In the genomic region with DNA sequence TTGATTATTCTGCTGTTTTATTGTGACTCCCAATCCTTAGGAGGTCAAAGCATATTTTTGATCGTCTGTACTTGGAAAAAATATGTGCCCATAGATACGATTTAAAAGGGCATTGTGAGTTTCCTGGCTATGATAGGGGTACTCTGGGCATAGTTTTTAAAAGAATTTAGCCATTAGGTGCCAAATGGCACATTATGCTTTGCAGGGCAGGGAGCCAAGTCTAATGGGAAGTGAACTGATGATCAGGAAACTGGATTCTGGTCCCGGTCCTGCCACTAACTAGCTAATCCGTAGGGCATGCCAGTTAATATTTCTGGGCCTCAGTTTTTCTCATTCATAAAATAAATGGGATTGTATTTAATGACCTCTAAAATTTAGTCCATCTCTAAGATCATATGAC, we compare ENCODE assay signal across 14 cellular contexts.
DNase-seq lines count a peak whose midpoint lies in the region; ATAC-seq, FAIRE-seq and TF ChIP-seq lines count a peak whose summit lies in the region.
"Had no signal": no experiment of that assay in that cellular context is flagged by ENCODE, and none has a peak within 500 bp of the region (broad histone marks: within the 10 kb centered on the region; RNA-seq: fewer than 3 reads in every experiment).

No MANE protein-coding gene starts in this region.

- no peaks in the 10 kb centered on the region for H3K27me3 ChIP-seq in SK-N-SH (ENCODE audit: insufficient read depth)
- H3K27me3 ChIP-seq in rectal smooth muscle tissue (ENCODE audit: control insufficient read depth, insufficient read depth, low read length) = no peaks in the 10 kb centered on the region

- H3K9me3 ChIP-seq in SK-N-SH = no peaks in the 10 kb centered on the region
- H3K9me3 ChIP-seq in kidney (ENCODE audit: control insufficient read depth in 1 of 2, low read length in 2 of 2) = no peaks in the 10 kb centered on the region
- H3K9me3 ChIP-seq: BE2C had no signal

- 20% methylated on average over 4 of the region's 4 CpGs for WGBS in SK-N-SH (ENCODE audit: low lambda C conversion rate)

- intact Hi-C loops in kidney (cut with DNase I) = no loop called here

- H3F3A ChIP-seq in SK-N-SH (replicated peaks; ENCODE audit: insufficient read depth) = peaks cover 47% of the 10 kb centered on the region

- peak overlapping the region; percentile 77 to 86 for H3K27ac ChIP-seq in SK-N-SH (ENCODE audit: low read depth in 2 of 2, low read length in 1 of 2)
- peak overlapping the region; percentile 89 for H3K27ac ChIP-seq in rectal smooth muscle tissue (ENCODE audit: low read depth, low read length)
- H3K27ac ChIP-seq in kidney (ENCODE audit: low read depth in 2 of 2, low read length in 2 of 2) = no peak overlapping the region
- no peak overlapping the region for H3K27ac ChIP-seq in caudate nucleus (ENCODE audit: low read depth, low read length)
- H3K27ac ChIP-seq: KMS-11 had no signal

- H3K36me3 ChIP-seq in SK-N-SH (replicated peaks in 1 of 2; ENCODE audit: control insufficient read depth in 1 of 2, insufficient read depth in 2 of 2, low read length in 1 of 2) (peaks cover 0 to 18% of the 10 kb centered on the region in 2 experiments), rectal smooth muscle tissue (ENCODE audit: control insufficient read depth, insufficient read depth, low read length) (no peaks in the 10 kb centered on the region), kidney (ENCODE audit: control insufficient read depth in 1 of 2, insufficient read depth in 2 of 2, low read length in 2 of 2) (no peaks in the 10 kb centered on the region)
- H3K36me3 ChIP-seq: BE2C had no signal

- no peak overlapping the region for H2AFZ ChIP-seq in SK-N-SH (ENCODE audit: low read depth)

- POLR2A ChIA-PET in SK-N-SH (lab: Yijun Ruan, JAX) = no interaction called here

- CTCF ChIA-PET in SK-N-SH (lab: Yijun Ruan, JAX) = no interaction called here

- H3K4me3 ChIP-seq in AG09309 (ENCODE audit: control insufficient read depth, low read depth, low read length) = peak overlapping the region; percentile 46
- H3K4me3 ChIP-seq in SK-N-SH (ENCODE audit: low read depth in 2 of 2, low read length in 1 of 2) = peak overlapping the region; percentile 68 to 72
- peak overlapping the region; percentile 90 for H3K4me3 ChIP-seq in fibroblast of mammary gland (ENCODE audit: control insufficient read depth, low read depth, low read length)
- H3K4me3 ChIP-seq in rectal smooth muscle tissue (ENCODE audit: low read length) = peak overlapping the region; percentile 39
- H3K4me3 ChIP-seq in kidney (ENCODE audit: low read length in 2 of 2) = no peak overlapping the region

- 0 out of 4 replicates have a peak, but pooled peaks of 1 of the 2 experiments have one; percentile 14 for TF ChIP-seq EP300 in SK-N-SH (IDR thresholded peaks at IDR 0.05; ENCODE audit: borderline replicate concordance in 1 of 2, low read depth in 1 of 2, low read length in 1 of 2)

- no peak for FAIRE-seq in kidney (lab: Jason Lieb, UNC)
- FAIRE-seq: urothelium cell line had no signal

- peaks cover 69% of the 10 kb centered on the region for H3K79me2 ChIP-seq in SK-N-SH (ENCODE audit: insufficient read depth)

- H3K4me1 ChIP-seq in SK-N-SH (ENCODE audit: control insufficient read depth in 1 of 2, insufficient read depth in 2 of 2, low read depth in 1 of 2, low read length in 1 of 2) = peaks cover 0 to 19% of the 10 kb centered on the region in 2 experiments
- H3K4me1 ChIP-seq in rectal smooth muscle tissue (ENCODE audit: control insufficient read depth, insufficient read depth, low read length) = peaks cover 43% of the 10 kb centered on the region
- no peaks in the 10 kb centered on the region for H3K4me1 ChIP-seq in kidney (ENCODE audit: control insufficient read depth in 1 of 2, insufficient read depth in 1 of 2, low read depth in 1 of 2, low read length in 2 of 2)
- H3K4me1 ChIP-seq: BE2C had no signal

- peak overlapping the region; percentile 74 for H3K4me2 ChIP-seq in SK-N-SH
- H3K4me2 ChIP-seq: KMS-11 had no signal

- no peak for TF ChIP-seq RAD21 in SK-N-SH (IDR thresholded peaks at IDR 0.05; ENCODE audit: low read length)

- H3K9ac ChIP-seq in SK-N-SH (peak overlapping the region; percentile 77), rectal smooth muscle tissue (ENCODE audit: low read length) (peak overlapping the region; percentile 14), kidney (ENCODE audit: low read length in 2 of 2) (no peak overlapping the region)
- H3K9ac ChIP-seq: KMS-11 had no signal

- no peaks in the 10 kb centered on the region for H3K9me2 ChIP-seq in SK-N-SH

- no peak for ATAC-seq in HG02938 (IDR thresholded peaks at IDR 0.05; ENCODE audit: unreplicated experiment)

- no peaks in the 10 kb centered on the region for H4K20me1 ChIP-seq in SK-N-SH (ENCODE audit: insufficient read depth)

- no peak for TF ChIP-seq CTCF in AG09309 (IDR thresholded peaks at IDR 0.05; ENCODE audit: control insufficient read depth, insufficient read depth, low read depth, low read length, missing control alignments)
- no peak for TF ChIP-seq CTCF in SK-N-SH (IDR thresholded peaks at IDR 0.05)
- no peak for TF ChIP-seq CTCF in fibroblast of mammary gland (conservative IDR thresholded peaks at IDR 0.05; ENCODE audit: control insufficient read depth, insufficient read depth, low read depth, low read length)
- no peak for TF ChIP-seq CTCF in kidney (IDR thresholded peaks at IDR 0.05; ENCODE audit: borderline replicate concordance, extremely low read depth, insufficient read depth)

- DNase-seq in AG09309 (ENCODE audit: low read depth) (no peak), SK-N-SH (no peak), fibroblast of mammary gland (ENCODE audit: low read depth) (peak; percentile 57), kidney (no peak), caudate nucleus (lab: John Stamatoyannopoulos, UW) (no peak), AG08395 (ENCODE audit: low spot score) (no peak)
- DNase-seq: activated naive CD8-positive, alpha-beta T cell treated with anti-CD3 and anti-CD28 coated beads, Interleukin-2, amount 10 ng/mL, durations not matched to agents 7 days and 5 days; BE2C; endodermal cell; NCI-H2171 had no signal

TF ChIP-seq in SK-N-SH, 30 proteins besides CTCF, POLR2A, EP300 and RAD21:
- TF ChIP-seq JUND (IDR thresholded peaks at IDR 0.05) (no peak), GATA2 (CRISPR knock-in tag; IDR thresholded peaks at IDR 0.05) (no peak), RCOR1 (IDR thresholded peaks at IDR 0.05; ENCODE audit: low read length) (no peak), MXI1 (IDR thresholded peaks at IDR 0.05; ENCODE audit: low read depth, low read length) (no peak), FOSL2 (IDR thresholded peaks at IDR 0.05; ENCODE audit: borderline replicate concordance, low read depth) (peak; percentile 2; the same call in 1 of the 2 replicates), NFIC (IDR thresholded peaks at IDR 0.05; ENCODE audit: borderline replicate concordance) (peak; percentile 60)

Comparison
In these comparisons a context has a peak if more than half of its experiments do, and no peak if none do; other contexts are left out.
1. H3K4me3 ChIP-seq: peak in AG09309 (single experiment), SK-N-SH (2 of 2), fibroblast of mammary gland (single experiment) and rectal smooth muscle tissue (single experiment); none in kidney (0 of 2).
2. H3K27ac ChIP-seq: peak in SK-N-SH (2 of 2) and rectal smooth muscle tissue (single experiment); none in kidney (0 of 2) and caudate nucleus (single experiment).
3. H3K9ac ChIP-seq: peak in SK-N-SH (single experiment) and rectal smooth muscle tissue (single experiment); none in kidney (0 of 2).